In genomic region chr2:226337941-226338605, GRCh38 we compare ENCODE assay signal across 25 cellular contexts.
DNase-seq lines count a peak whose midpoint lies in the region; ATAC-seq, FAIRE-seq and TF ChIP-seq lines count a peak whose summit lies in the region.
"Had no signal": no experiment of that assay in that cellular context is flagged by ENCODE, and none has a peak within 500 bp of the region (broad histone marks: within the 10 kb centered on the region; RNA-seq: fewer than 3 reads in every experiment).

No MANE protein-coding gene starts in this region.

- H3K79me2 ChIP-seq in HepG2 (ENCODE audit: insufficient read depth, low read length), result no peaks in the 10 kb centered on the region

- TF ChIP-seq RAD21 in liver (IDR thresholded peaks at IDR 0.05) (peak; percentile 17 to 28), HepG2 (CRISPR knock-in tag; IDR thresholded peaks at IDR 0.05) (no peak)

- H3K36me3 ChIP-seq in liver (ENCODE audit: control insufficient read depth in 4 of 4, insufficient read depth in 3 of 4, low read depth in 1 of 4, low read length in 3 of 4) (no peaks in the 10 kb centered on the region), HepG2 (replicated peaks in 1 of 2; ENCODE audit: control insufficient read depth in 1 of 2, insufficient read depth in 2 of 2, low read length in 2 of 2) (no peaks in the 10 kb centered on the region), left lung (no peaks in the 10 kb centered on the region), mucosa of descending colon (ENCODE audit: low read depth) (no peaks in the 10 kb centered on the region)
- H3K36me3 ChIP-seq: colonic mucosa, esophagus muscularis mucosa, HAP-1, neural progenitor cell, stomach had no signal

- H3K4me3 ChIP-seq in liver (ENCODE audit: low read depth in 1 of 3, low read length in 3 of 3) (no peak overlapping the region), HepG2 (replicated peaks in 1 of 3; ENCODE audit: insufficient read depth in 1 of 3, low read depth in 2 of 3, low read length in 3 of 3) (no peak overlapping the region), fibroblast of pulmonary artery (replicated peaks; ENCODE audit: low read depth, low read length) (no peak overlapping the region), left lung (no peak overlapping the region), mucosa of descending colon (no peak overlapping the region)
- H3K4me3 ChIP-seq: colonic mucosa, esophagus muscularis mucosa, HAP-1, neural progenitor cell, stomach had no signal

- no peak for TF ChIP-seq POLR2A in HepG2 (IDR thresholded peaks at IDR 0.05; ENCODE audit: insufficient read depth in 1 of 2, low read depth in 2 of 2, low read length in 2 of 2)

- no peak overlapping the region for H3K4me2 ChIP-seq in HepG2 (ENCODE audit: low read depth, low read length)
- H3K4me2 ChIP-seq: neural progenitor cell had no signal

- 45% methylated on average over 2 of the region's 2 CpGs for WGBS in liver
- WGBS in HepG2 (ENCODE audit: low lambda C conversion rate), result 16% methylated on average over 2 of the region's 2 CpGs

- CTCF ChIA-PET in HepG2 (lab: Yijun Ruan, JAX; ENCODE audit: low intra/inter-chr PET ratio, low total read pairs), result no interaction called here

- H3K4me1 ChIP-seq in liver (ENCODE audit: control insufficient read depth in 4 of 4, insufficient read depth in 4 of 4, low read length in 3 of 4) (no peaks in the 10 kb centered on the region), HepG2 (ENCODE audit: insufficient read depth, low read length) (peaks cover 12% of the 10 kb centered on the region), left lung (no peaks in the 10 kb centered on the region), mucosa of descending colon (ENCODE audit: low read depth) (no peaks in the 10 kb centered on the region)
- H3K4me1 ChIP-seq: colonic mucosa, esophagus muscularis mucosa, HAP-1, neural progenitor cell, stomach had no signal

- H3K27me3 ChIP-seq in liver (ENCODE audit: control insufficient read depth in 4 of 4, insufficient read depth in 4 of 4, low read length in 3 of 4) (no peaks in the 10 kb centered on the region), HepG2 (ENCODE audit: control insufficient read depth in 1 of 2, insufficient read depth in 2 of 2, low read length in 2 of 2) (no peaks in the 10 kb centered on the region), left lung (no peaks in the 10 kb centered on the region)
- H3K27me3 ChIP-seq: colonic mucosa, esophagus muscularis mucosa, neural progenitor cell, stomach had no signal

- FAIRE-seq in HepG2 (lab: Jason Lieb, UNC), result no peak

- DNase-seq in HepG2 (ENCODE audit: low spot score) (no peak), fibroblast of pulmonary artery (ENCODE audit: low read depth) (peak; percentile 91), left lung (no peak), dedifferentiated amniotic fluid mesenchymal stem cell (ENCODE audit: extremely low spot score) (no peak), mucosa of descending colon (no peak)
- DNase-seq: activated CD4-positive, alpha-beta T cell treated with anti-CD3 and anti-CD28 coated beads for 36 hours; activated gamma-delta T cell treated with Interleukin-2 at 50 U/mL for 16 hours; activated T-cell treated with anti-CD3 and anti-CD28 coated beads, Interleukin-2, amount 50 U/mL, for 24 hours; colonic mucosa; DMS79; effector memory CD8-positive, alpha-beta T cell; GF-D8; NCI-H187 treated with DMSO at 0.1 percent for 48 hours; NCI-H748 treated with DMSO at 0.1 percent for 48 hours; stomach; trophoblast cell had no signal

- intact Hi-C loops in HepG2 (cut with micrococcal nuclease; ENCODE audit: unreplicated experiment), result no loop called here
- intact Hi-C loops in left lung (cut with DNase I), result no loop called here
- intact Hi-C loops in mucosa of descending colon (cut with DNase I, micrococcal nuclease), result no loop called here

- H3K9me3 ChIP-seq in liver (ENCODE audit: control insufficient read depth in 4 of 4, low read length in 3 of 4) (no peaks in the 10 kb centered on the region), HepG2 (ENCODE audit: low read length) (no peaks in the 10 kb centered on the region), left lung (no peaks in the 10 kb centered on the region), mucosa of descending colon (no peaks in the 10 kb centered on the region)
- H3K9me3 ChIP-seq: colonic mucosa, esophagus muscularis mucosa, HAP-1, stomach had no signal

- POLR2A ChIA-PET in HepG2 (lab: Yijun Ruan, JAX), result interaction anchor here (0.7 kb wide), 1 partner anchor 30 kb away, joined by 3 read pairs; no protein-coding TSS in a partner anchor

- no peaks in the 10 kb centered on the region for H4K20me1 ChIP-seq in HepG2 (ENCODE audit: insufficient read depth, low read length)

- H3K9ac ChIP-seq in liver (ENCODE audit: low read depth in 1 of 2, low read length in 2 of 2) (no peak overlapping the region), HepG2 (ENCODE audit: insufficient read depth, low read depth, low read length) (no peak overlapping the region)
- H3K9ac ChIP-seq: neural progenitor cell had no signal

- H2AFZ ChIP-seq in HepG2 (ENCODE audit: low read length), result no peak overlapping the region
- H2AFZ ChIP-seq: neural progenitor cell had no signal

- in situ Hi-C loops in HepG2 (cut with HindIII; ENCODE audit: extremely low pct_ligation_motif_present, low pct_unique_long_range_greater_than_20kb), result no loop called here

- BruUV-seq in HepG2 (replicated peaks; lab: Mats Ljungman, UMichigan), result no TSS peak

- TF ChIP-seq CTCF in liver (IDR thresholded peaks at IDR 0.05; ENCODE audit: low read depth, low read length, missing input control), result no peak
- no peak for TF ChIP-seq CTCF in HepG2 (CRISPR knock-in tag; IDR thresholded peaks at IDR 0.05)
- no peak for TF ChIP-seq CTCF in fibroblast of pulmonary artery (IDR thresholded peaks at IDR 0.05; ENCODE audit: low read length, missing control alignments)
- no peak for TF ChIP-seq CTCF in left lung (IDR thresholded peaks at IDR 0.05)
- no peak for TF ChIP-seq CTCF in mucosa of descending colon (IDR thresholded peaks at IDR 0.05)

- no peak overlapping the region for H3K27ac ChIP-seq in liver (ENCODE audit: low read depth in 1 of 2, low read length in 2 of 2)
- H3K27ac ChIP-seq in HepG2 (ENCODE audit: extremely low read length, insufficient read depth, low read length), result no peak overlapping the region
- H3K27ac ChIP-seq in left lung, result peak overlapping the region in 1 of 2 donors; percentile 33
- H3K27ac ChIP-seq: colonic mucosa, HL-60, neural progenitor cell had no signal

- TF ChIP-seq EP300 in HepG2 (IDR thresholded peaks at IDR 0.05; ENCODE audit: low read depth in 2 of 2, low read length in 2 of 2) (no peak), HepG2 (CRISPR knock-in tag; IDR thresholded peaks at IDR 0.05; ENCODE audit: borderline replicate concordance) (no peak)

- ATAC-seq in HepG2 (no peak), left lung (peak; percentile 41), HG02623 (IDR thresholded peaks at IDR 0.05; ENCODE audit: unreplicated experiment) (no peak), GM21723 (IDR thresholded peaks at IDR 0.05; ENCODE audit: unreplicated experiment) (no peak), mucosa of descending colon (no peak)
- ATAC-seq: activated CD4-positive, alpha-beta T cell treated with anti-CD3 and anti-CD28 coated beads for 36 hours; effector memory CD8-positive, alpha-beta T cell; sciatic nerve; SK-N-SH treated with all-trans-retinoic acid at 6 μM for 48 hours had no signal

TF ChIP-seq in liver, 16 proteins besides CTCF, POLR2A, EP300 and RAD21:
- TF ChIP-seq SP1 (IDR thresholded peaks at IDR 0.05) (peak; percentile 27), MAX (IDR thresholded peaks at IDR 0.05) (no peak), NR2F2 (IDR thresholded peaks at IDR 0.05) (peak; percentile 33)

TF ChIP-seq in HepG2, 621 proteins besides CTCF, POLR2A, EP300 and RAD21:
- TF ChIP-seq ZBTB34 (CRISPR knock-in tag; IDR thresholded peaks at IDR 0.05) (no peak), ZBTB43 (CRISPR knock-in tag; conservative IDR thresholded peaks at IDR 0.05) (no peak), GZF1 (CRISPR knock-in tag; IDR thresholded peaks at IDR 0.05) (no peak)
